In genomic region chr7:94491410-94491809, GRCh38 we compare ENCODE assay signal across 2 cellular contexts.
TF ChIP-seq lines count a peak whose summit lies in the region.

No MANE protein-coding gene starts in this region.

TF ChIP-seq in SK-N-SH, 30 proteins besides CTCF, POLR2A, EP300 and RAD21 (continued from another document):
- no peak for TF ChIP-seq USF2 (IDR thresholded peaks at IDR 0.05; ENCODE audit: borderline replicate concordance, low read depth, low read length)
- no peak for TF ChIP-seq REST (IDR thresholded peaks at IDR 0.05; ENCODE audit: low read depth, low read length)
- TF ChIP-seq PBX3 (IDR thresholded peaks at IDR 0.05): no peak
- TF ChIP-seq SIN3A (IDR thresholded peaks at IDR 0.05; ENCODE audit: borderline replicate concordance, low read depth, low read length): no peak
- TF ChIP-seq YY1 (IDR thresholded peaks at IDR 0.05; ENCODE audit: low read depth): no peak
TF ChIP-seq in SK-N-SH: peak in this region for 0.

TF ChIP-seq in HEK293, 187 proteins besides CTCF, POLR2A, EP300 and RAD21 (continued from another document):
- TF ChIP-seq ZFP3 (tag by site-specific recombination; IDR thresholded peaks at IDR 0.05; ENCODE audit: low read depth): no peak
